Comparison of ENCODE assay signal across 8 cellular contexts in genomic region chr15:39692464-39693327, GRCh38.
DNase-seq lines count a peak whose midpoint lies in the region; TF ChIP-seq lines count a peak whose summit lies in the region.

No MANE protein-coding gene starts in this region.

- H3K4me1 ChIP-seq in HEK293 (ENCODE audit: control insufficient read depth, insufficient read depth, low read length) (peaks cover 5% of the 10 kb centered on the region; the same call in 1 of the 2 replicates), esophagus muscularis mucosa (peaks cover 0 to 42% (median 37%) of the 10 kb centered on the region in 4 donors), tibial nerve (peaks cover 0 to 3% (median 0%) of the 10 kb centered on the region in 4 donors)

- TF ChIP-seq CTCF in HEK293 (tag by site-specific recombination; IDR thresholded peaks at IDR 0.05) (no peak), esophagus muscularis mucosa (IDR thresholded peaks at IDR 0.05) (no peak), brain microvascular endothelial cell (IDR thresholded peaks at IDR 0.05; ENCODE audit: low read depth, low read length, missing control alignments) (no peak), tibial nerve (IDR thresholded peaks at IDR 0.05) (no peak)

- CTCF ChIA-PET in HEK293 (lab: Yijun Ruan, JAX): interaction anchor here (0.8 to 2.6 kb wide), 4 partner anchors 62 to 65 kb away, joined by 3 to 9 read pairs (median 4); no protein-coding TSS in a partner anchor

- WGBS in esophagus muscularis mucosa: 31% methylated on average over 11 of the region's 11 CpGs
- WGBS in tibial nerve, 2 donors: 34 to 37% methylated on average over 11 of the region's 11 CpGs

- H3K27me3 ChIP-seq in esophagus muscularis mucosa (no peaks in the 10 kb centered on the region), brain microvascular endothelial cell (replicated peaks) (no peaks in the 10 kb centered on the region), tibial nerve (no peaks in the 10 kb centered on the region)

- intact Hi-C loops in esophagus muscularis mucosa (cut with DNase I): no loop called here

- H3K9me3 ChIP-seq in HEK293 (ENCODE audit: control insufficient read depth, insufficient read depth, low read depth, low read length) (no peaks in the 10 kb centered on the region), esophagus muscularis mucosa (no peaks in the 10 kb centered on the region), tibial nerve (no peaks in the 10 kb centered on the region)

- TF ChIP-seq POLR2A in esophagus muscularis mucosa (IDR thresholded peaks at IDR 0.05; ENCODE audit: low read depth) (no peak), tibial nerve (IDR thresholded peaks at IDR 0.05) (no peak)

- DNase-seq in NCI-H748 (lab: John Stamatoyannopoulos, UW; ENCODE audit: unreplicated experiment) (peak; percentile 76), esophagus muscularis mucosa (ENCODE audit: extremely low spot score) (no peak), nucleus accumbens (lab: John Stamatoyannopoulos, UW) (peak in 42 of 56 donors; percentile 1 to 82 (median 30)), KG1 (lab: John Stamatoyannopoulos, UW) (no peak), DMS153 treated with DMSO at 0.1 percent for 48 hours (lab: John Stamatoyannopoulos, UW; ENCODE audit: unreplicated experiment) (no peak), brain microvascular endothelial cell (no peak), tibial nerve (ENCODE audit: low spot score in 2 of 2) (no peak)

- H3K36me3 ChIP-seq in HEK293 (ENCODE audit: control insufficient read depth in 2 of 2, insufficient read depth in 1 of 2, low read length in 2 of 2): no peaks in the 10 kb centered on the region
- no peaks in the 10 kb centered on the region for H3K36me3 ChIP-seq in esophagus muscularis mucosa
- H3K36me3 ChIP-seq in brain microvascular endothelial cell (replicated peaks): no peaks in the 10 kb centered on the region
- no peaks in the 10 kb centered on the region for H3K36me3 ChIP-seq in tibial nerve

- H3K4me3 ChIP-seq in HEK293 (ENCODE audit: low read depth, low read length): no peak overlapping the region
- H3K4me3 ChIP-seq in esophagus muscularis mucosa: peak overlapping the region; percentile 16 to 44 (median 20)
- no peak overlapping the region for H3K4me3 ChIP-seq in brain microvascular endothelial cell (ENCODE audit: low read depth, low read length)
- peak overlapping the region in 1 of 4 donors; percentile 9 for H3K4me3 ChIP-seq in tibial nerve

- no peak for TF ChIP-seq EP300 in esophagus muscularis mucosa (IDR thresholded peaks at IDR 0.05)
- no peak for TF ChIP-seq EP300 in tibial nerve (IDR thresholded peaks at IDR 0.05)

- POLR2A ChIA-PET in HEK293 (lab: Yijun Ruan, JAX): no interaction called here

- H3K27ac ChIP-seq in HEK293 (ENCODE audit: extremely low read depth, low read depth, low read length): no peak overlapping the region
- peak overlapping the region; percentile 62 to 73 (median 70) for H3K27ac ChIP-seq in esophagus muscularis mucosa (replicated peaks in 1 of 4)
- no peak overlapping the region for H3K27ac ChIP-seq in brain microvascular endothelial cell
- no peak overlapping the region for H3K27ac ChIP-seq in tibial nerve

- in situ Hi-C loops in brain microvascular endothelial cell (cut with HindIII; ENCODE audit: low pct_ligation_motif_present, low sequenced_read_pairs): no loop called here

TF ChIP-seq in HEK293, 187 proteins besides CTCF, POLR2A, EP300 and RAD21 (continues in another document):
- TF ChIP-seq ZNF747 (tag by site-specific recombination; IDR thresholded peaks at IDR 0.05) (no peak), ZNF341 (tag by site-specific recombination; IDR thresholded peaks at IDR 0.05; ENCODE audit: low read depth) (0 out of 2 replicates have a peak, but pooled peaks have one; percentile 14), ZEB2 (tag by site-specific recombination; IDR thresholded peaks at IDR 0.05) (0 out of 2 replicates have a peak, but pooled peaks have one; percentile 36), ZNF561 (tag by site-specific recombination; IDR thresholded peaks at IDR 0.05; ENCODE audit: borderline replicate concordance) (0 out of 2 replicates have a peak, but pooled peaks have one; percentile 32), SP7 (tag by site-specific recombination; IDR thresholded peaks at IDR 0.05) (peak; percentile 94), ZNF660 (tag by site-specific recombination; IDR thresholded peaks at IDR 0.05) (0 out of 2 replicates have a peak, but pooled peaks have one; percentile 36), ZBTB20 (tag by site-specific recombination; IDR thresholded peaks at IDR 0.05) (peak; percentile 27; the same call in 1 of the 2 replicates), ZNF843 (tag by site-specific recombination; IDR thresholded peaks at IDR 0.05) (peak; percentile 78), ZNF184 (tag by site-specific recombination; IDR thresholded peaks at IDR 0.05) (0 out of 2 replicates have a peak, but pooled peaks have one; percentile 28), ZFHX2 (tag by site-specific recombination; conservative IDR thresholded peaks at IDR 0.05) (peak; percentile 65), IKZF3 (tag by site-specific recombination; IDR thresholded peaks at IDR 0.05) (0 out of 2 replicates have a peak, but pooled peaks have one; percentile 18), ZNF335 (tag by site-specific recombination; conservative IDR thresholded peaks at IDR 0.05) (peak; percentile 45), EGR2 (tag by site-specific recombination; IDR thresholded peaks at IDR 0.05; ENCODE audit: low read depth) (peak; percentile 30; the same call in 1 of the 2 replicates), ZNF610 (tag by site-specific recombination; IDR thresholded peaks at IDR 0.05; ENCODE audit: borderline replicate concordance) (0 out of 2 replicates have a peak, but pooled peaks have one; percentile 25), ZNF404 (tag by site-specific recombination; IDR thresholded peaks at IDR 0.05) (no peak), OVOL3 (tag by site-specific recombination; IDR thresholded peaks at IDR 0.05) (peak; percentile 71; the same call in 1 of the 2 replicates), ZNF366 (tag by site-specific recombination; conservative IDR thresholded peaks at IDR 0.05) (0 out of 2 replicates have a peak, but pooled peaks have one; percentile 12)
- TF ChIP-seq, protein P1, sequence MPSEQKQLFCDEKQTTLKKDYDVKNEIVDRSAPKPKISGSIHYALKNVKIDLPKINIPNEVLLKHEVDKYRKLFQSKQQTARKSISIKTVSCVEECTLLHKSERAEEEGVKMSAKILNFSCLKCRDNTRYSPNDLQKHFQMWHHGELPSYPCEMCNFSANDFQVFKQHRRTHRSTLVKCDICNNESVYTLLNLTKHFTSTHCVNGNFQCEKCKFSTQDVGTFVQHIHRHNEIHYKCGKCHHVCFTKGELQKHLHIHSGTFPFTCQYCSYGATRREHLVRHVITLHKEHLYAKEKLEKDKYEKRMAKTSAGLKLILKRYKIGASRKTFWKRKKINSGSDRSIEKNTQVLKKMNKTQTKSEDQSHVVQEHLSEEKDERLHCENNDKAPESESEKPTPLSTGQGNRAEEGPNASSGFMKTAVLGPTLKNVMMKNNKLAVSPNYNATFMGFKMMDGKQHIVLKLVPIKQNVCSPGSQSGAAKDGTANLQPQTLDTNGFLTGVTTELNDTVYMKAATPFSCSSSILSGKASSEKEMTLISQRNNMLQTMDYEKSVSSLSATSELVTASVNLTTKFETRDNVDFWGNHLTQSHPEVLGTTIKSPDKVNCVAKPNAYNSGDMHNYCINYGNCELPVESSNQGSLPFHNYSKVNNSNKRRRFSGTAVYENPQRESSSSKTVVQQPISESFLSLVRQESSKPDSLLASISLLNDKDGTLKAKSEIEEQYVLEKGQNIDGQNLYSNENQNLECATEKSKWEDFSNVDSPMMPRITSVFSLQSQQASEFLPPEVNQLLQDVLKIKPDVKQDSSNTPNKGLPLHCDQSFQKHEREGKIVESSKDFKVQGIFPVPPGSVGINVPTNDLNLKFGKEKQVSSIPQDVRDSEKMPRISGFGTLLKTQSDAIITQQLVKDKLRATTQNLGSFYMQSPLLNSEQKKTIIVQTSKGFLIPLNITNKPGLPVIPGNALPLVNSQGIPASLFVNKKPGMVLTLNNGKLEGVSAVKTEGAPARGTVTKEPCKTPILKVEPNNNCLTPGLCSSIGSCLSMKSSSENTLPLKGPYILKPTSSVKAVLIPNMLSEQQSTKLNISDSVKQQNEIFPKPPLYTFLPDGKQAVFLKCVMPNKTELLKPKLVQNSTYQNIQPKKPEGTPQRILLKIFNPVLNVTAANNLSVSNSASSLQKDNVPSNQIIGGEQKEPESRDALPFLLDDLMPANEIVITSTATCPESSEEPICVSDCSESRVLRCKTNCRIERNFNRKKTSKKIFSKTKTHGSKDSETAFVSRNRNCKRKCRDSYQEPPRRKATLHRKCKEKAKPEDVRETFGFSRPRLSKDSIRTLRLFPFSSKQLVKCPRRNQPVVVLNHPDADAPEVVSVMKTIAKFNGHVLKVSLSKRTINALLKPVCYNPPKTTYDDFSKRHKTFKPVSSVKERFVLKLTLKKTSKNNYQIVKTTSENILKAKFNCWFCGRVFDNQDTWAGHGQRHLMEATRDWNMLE (tag by site-specific recombination; conservative IDR thresholded peaks at IDR 0.05; ENCODE audit: low read depth): no peak
- TF ChIP-seq, protein P2, sequence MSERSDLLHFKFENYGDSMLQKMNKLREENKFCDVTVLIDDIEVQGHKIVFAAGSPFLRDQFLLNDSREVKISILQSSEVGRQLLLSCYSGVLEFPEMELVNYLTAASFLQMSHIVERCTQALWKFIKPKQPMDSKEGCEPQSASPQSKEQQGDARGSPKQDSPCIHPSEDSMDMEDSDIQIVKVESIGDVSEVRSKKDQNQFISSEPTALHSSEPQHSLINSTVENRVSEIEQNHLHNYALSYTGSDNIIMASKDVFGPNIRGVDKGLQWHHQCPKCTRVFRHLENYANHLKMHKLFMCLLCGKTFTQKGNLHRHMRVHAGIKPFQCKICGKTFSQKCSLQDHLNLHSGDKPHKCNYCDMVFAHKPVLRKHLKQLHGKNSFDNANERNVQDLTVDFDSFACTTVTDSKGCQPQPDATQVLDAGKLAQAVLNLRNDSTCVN (tag by site-specific recombination; optimal IDR thresholded peaks at IDR 0.05): no peak
- TF ChIP-seq, protein P3, sequence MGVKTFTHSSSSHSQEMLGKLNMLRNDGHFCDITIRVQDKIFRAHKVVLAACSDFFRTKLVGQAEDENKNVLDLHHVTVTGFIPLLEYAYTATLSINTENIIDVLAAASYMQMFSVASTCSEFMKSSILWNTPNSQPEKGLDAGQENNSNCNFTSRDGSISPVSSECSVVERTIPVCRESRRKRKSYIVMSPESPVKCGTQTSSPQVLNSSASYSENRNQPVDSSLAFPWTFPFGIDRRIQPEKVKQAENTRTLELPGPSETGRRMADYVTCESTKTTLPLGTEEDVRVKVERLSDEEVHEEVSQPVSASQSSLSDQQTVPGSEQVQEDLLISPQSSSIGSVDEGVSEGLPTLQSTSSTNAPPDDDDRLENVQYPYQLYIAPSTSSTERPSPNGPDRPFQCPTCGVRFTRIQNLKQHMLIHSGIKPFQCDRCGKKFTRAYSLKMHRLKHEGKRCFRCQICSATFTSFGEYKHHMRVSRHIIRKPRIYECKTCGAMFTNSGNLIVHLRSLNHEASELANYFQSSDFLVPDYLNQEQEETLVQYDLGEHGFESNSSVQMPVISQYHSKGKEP (tag by site-specific recombination; IDR thresholded peaks at IDR 0.05): peak; percentile 76

Comparison
In these comparisons a context has a peak if more than half of its experiments do, and no peak if none do; other contexts are left out.
1. H3K27ac ChIP-seq: peak in esophagus muscularis mucosa (4 of 4); none in HEK293 (single experiment), brain microvascular endothelial cell (single experiment) and tibial nerve (0 of 4).
2. H3K4me3 ChIP-seq: peak in esophagus muscularis mucosa (4 of 4); none in HEK293 (single experiment) and brain microvascular endothelial cell (single experiment).
3. DNase-seq: peak in NCI-H748 (single experiment) and nucleus accumbens (42 of 56); none in esophagus muscularis mucosa (single experiment), KG1 (single experiment), DMS153 treated with DMSO at 0.1 percent for 48 hours (single experiment), brain microvascular endothelial cell (single experiment) and tibial nerve (0 of 2).